ENCODE assay signal across 15 cellular contexts in the genomic region with DNA sequence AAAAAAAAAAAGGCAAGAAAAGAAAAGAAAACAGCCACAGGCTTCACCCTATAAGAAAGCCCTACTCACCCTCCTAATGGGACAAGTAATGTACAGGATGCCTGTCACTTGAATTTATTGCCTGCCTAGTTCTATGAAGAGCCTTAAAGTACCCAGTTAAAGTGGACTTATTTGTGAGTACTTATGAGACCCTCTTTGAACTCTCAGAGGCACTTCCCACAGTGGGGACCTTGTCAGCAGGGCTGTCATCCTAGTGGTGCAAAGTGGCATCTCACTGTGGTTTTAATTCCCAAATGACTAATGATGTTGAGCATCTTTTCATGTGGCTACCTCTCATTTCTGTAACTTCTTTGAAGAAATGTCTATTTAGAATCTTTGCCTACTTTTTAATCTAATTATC. TPM values are rescaled to one million over a fixed set of nuclear protein-coding genes. Genes with fewer than 3 reads are reported as not detected.
A peak's percentile ranks its signal among the peaks of the same experiment; 100 is the strongest.
DNase-seq lines count a peak whose midpoint lies in the region; ATAC-seq and TF ChIP-seq lines count a peak whose summit lies in the region.
"Had no signal": no experiment of that assay in that cellular context is flagged by ENCODE, and none has a peak within 500 bp of the region (broad histone marks: within the 10 kb centered on the region; RNA-seq: fewer than 3 reads in every experiment).

No MANE protein-coding gene starts in this region.

- no peaks in the 10 kb centered on the region for H3K9me3 ChIP-seq in smooth muscle cell (replicated peaks; ENCODE audit: low read depth)
- H3K9me3 ChIP-seq: ascending aorta, uterus had no signal

- no peaks in the 10 kb centered on the region for H4K20me1 ChIP-seq in smooth muscle cell (ENCODE audit: low read depth)

- H3K79me2 ChIP-seq in smooth muscle cell (ENCODE audit: low read depth), result no peaks in the 10 kb centered on the region

- H3K4me3 ChIP-seq in cardiac fibroblast (replicated peaks in 1 of 2; ENCODE audit: low read depth in 2 of 2, low read length in 2 of 2), result no peak overlapping the region
- H3K4me3 ChIP-seq in smooth muscle cell, result no peak overlapping the region
- H3K4me3 ChIP-seq: ascending aorta, uterus had no signal

- no peaks in the 10 kb centered on the region for H3K36me3 ChIP-seq in smooth muscle cell (ENCODE audit: low read depth)
- H3K36me3 ChIP-seq: ascending aorta, uterus had no signal

- peak; percentile 18 for TF ChIP-seq CTCF in cardiac fibroblast (IDR thresholded peaks at IDR 0.05; ENCODE audit: low read depth, low read length)
- peak; percentile 31 for TF ChIP-seq CTCF in smooth muscle cell (IDR thresholded peaks at IDR 0.05; ENCODE audit: borderline replicate concordance, insufficient read depth, poor library complexity, severe bottlenecking)

- no peaks in the 10 kb centered on the region for H3K9me3 Mint-ChIP-seq in activated naive CD8-positive, alpha-beta T cell (ENCODE audit: low read depth)
- no peaks in the 10 kb centered on the region for H3K9me3 Mint-ChIP-seq in activated naive CD8-positive, alpha-beta T cell treated with anti-CD3 and anti-CD28 coated beads, Interleukin-2, amount 50 U/mL, for 24 hours
- H3K9me3 Mint-ChIP-seq: activated T-cell treated with anti-CD3 and anti-CD28 coated beads, Interleukin-2, amount 50 U/mL, for 72 hours had no signal

- peaks cover 5% of the 10 kb centered on the region for H3K4me1 Mint-ChIP-seq in activated naive CD8-positive, alpha-beta T cell (ENCODE audit: low read depth)
- peaks cover 2% of the 10 kb centered on the region for H3K4me1 Mint-ChIP-seq in activated naive CD8-positive, alpha-beta T cell treated with anti-CD3 and anti-CD28 coated beads, Interleukin-2, amount 50 U/mL, for 24 hours

- no peak overlapping the region for H3K27ac ChIP-seq in smooth muscle cell (ENCODE audit: low read depth)
- H3K27ac ChIP-seq: ascending aorta, RWPE1, uterus had no signal

- no peak for ATAC-seq in activated naive CD8-positive, alpha-beta T cell treated with anti-CD3 and anti-CD28 coated beads, Interleukin-2, amount 50 U/mL, for 24 hours
- ATAC-seq in HG02870 (IDR thresholded peaks at IDR 0.05; ENCODE audit: unreplicated experiment) (no peak), HG03159 (IDR thresholded peaks at IDR 0.05; ENCODE audit: unreplicated experiment) (no peak)

- H3K4me3 Mint-ChIP-seq in activated naive CD8-positive, alpha-beta T cell, result no peak overlapping the region
- H3K4me3 Mint-ChIP-seq in activated naive CD8-positive, alpha-beta T cell treated with anti-CD3 and anti-CD28 coated beads, Interleukin-2, amount 50 U/mL, for 24 hours, result no peak overlapping the region
- H3K4me3 Mint-ChIP-seq: activated T-cell treated with anti-CD3 and anti-CD28 coated beads, Interleukin-2, amount 50 U/mL, for 72 hours had no signal

- no peaks in the 10 kb centered on the region for H3K27me3 ChIP-seq in smooth muscle cell (ENCODE audit: low read depth)
- H3K27me3 ChIP-seq: ascending aorta, uterus had no signal

- peak overlapping the region; percentile 16 for H3K27ac Mint-ChIP-seq in activated naive CD8-positive, alpha-beta T cell
- no peak overlapping the region for H3K27ac Mint-ChIP-seq in activated naive CD8-positive, alpha-beta T cell treated with anti-CD3 and anti-CD28 coated beads, Interleukin-2, amount 50 U/mL, for 24 hours
- H3K27ac Mint-ChIP-seq: activated T-cell treated with anti-CD3 and anti-CD28 coated beads, Interleukin-2, amount 50 U/mL, for 72 hours had no signal

- no peak overlapping the region for H3K9ac ChIP-seq in smooth muscle cell (ENCODE audit: low read depth)

- H3K27me3 Mint-ChIP-seq in activated naive CD8-positive, alpha-beta T cell, result peaks cover 2% of the 10 kb centered on the region
- H3K27me3 Mint-ChIP-seq in activated naive CD8-positive, alpha-beta T cell treated with anti-CD3 and anti-CD28 coated beads, Interleukin-2, amount 50 U/mL, for 24 hours, result peaks cover 2% of the 10 kb centered on the region

- no peaks in the 10 kb centered on the region for H3F3A ChIP-seq in smooth muscle cell (ENCODE audit: low read depth)

- H2AFZ ChIP-seq in smooth muscle cell (ENCODE audit: low read depth), result no peak overlapping the region

- no peak for DNase-seq in activated naive CD8-positive, alpha-beta T cell treated with anti-CD3 and anti-CD28 coated beads, Interleukin-2, amount 50 U/mL, for 24 hours
- peak; percentile 35 for DNase-seq in NAMALWA (ENCODE audit: low spot score)
- DNase-seq in cardiac fibroblast (ENCODE audit: low read depth in 2 of 2), result no peak
- DNase-seq in smooth muscle cell (lab: John Stamatoyannopoulos, UW; ENCODE audit: unreplicated experiment), result no peak
- no peak for DNase-seq in activated effector memory CD4-positive, alpha-beta T cell treated with anti-CD3 and anti-CD28 coated beads, Interleukin-2, amount 50 U/mL, for 16 hours
- DNase-seq: effector CD8-positive, alpha-beta T cell; GOT3; NCI-H345; uterus had no signal

- no peaks in the 10 kb centered on the region for H3K4me1 ChIP-seq in smooth muscle cell (ENCODE audit: low read depth)
- H3K4me1 ChIP-seq: ascending aorta, uterus had no signal

- no peaks in the 10 kb centered on the region for H3K36me3 Mint-ChIP-seq in activated naive CD8-positive, alpha-beta T cell
- H3K36me3 Mint-ChIP-seq in activated naive CD8-positive, alpha-beta T cell treated with anti-CD3 and anti-CD28 coated beads, Interleukin-2, amount 50 U/mL, for 24 hours (ENCODE audit: low read depth), result no peaks in the 10 kb centered on the region

- H3K4me2 ChIP-seq in smooth muscle cell, result no peak overlapping the region

RNA-seq across cellular contexts. Expression of gene BARX2, which starts 41.8 kb away (rescaled TPM):
- total RNA-seq in smooth muscle cell, result 2.2 and 4.8 TPM in 2 replicates
- polyA plus RNA-seq in smooth muscle cell, result 1.2 and 3.2 TPM in 2 replicates
- total RNA-seq: ascending aorta had no signal
